ENCODE assay signal across 16 cellular contexts in the genomic region with DNA sequence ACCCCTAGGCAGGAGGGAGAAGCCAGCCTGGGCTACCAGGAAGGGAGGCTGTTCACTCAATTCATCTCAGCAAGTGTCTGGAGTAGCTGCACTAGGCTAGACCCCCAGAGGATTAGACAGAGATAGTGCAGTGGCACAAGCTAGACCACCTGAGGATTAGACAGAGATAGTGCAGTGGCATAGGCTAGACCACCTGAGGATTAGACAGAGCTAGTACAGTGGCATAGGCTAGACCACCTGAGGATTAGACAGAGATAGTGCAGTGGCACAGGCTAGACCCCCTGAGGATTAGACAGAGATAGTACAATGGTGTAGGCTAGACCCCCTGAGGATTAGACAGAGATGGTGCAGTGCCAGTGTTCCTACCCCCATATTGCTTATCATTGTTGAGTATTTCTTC.
A peak's percentile ranks its signal among the peaks of the same experiment; 100 is the strongest.
DNase-seq lines count a peak whose midpoint lies in the region; ATAC-seq and TF ChIP-seq lines count a peak whose summit lies in the region.
"Had no signal": no experiment of that assay in that cellular context is flagged by ENCODE, and none has a peak within 500 bp of the region (broad histone marks: within the 10 kb centered on the region; RNA-seq: fewer than 3 reads in every experiment).

No MANE protein-coding gene starts in this region.

- CTCF ChIA-PET in CD8-positive, alpha-beta T cell (lab: Charles Lee), result interaction anchor here (1.0 to 5.9 kb wide), 3 partner anchors 8 to 289 kb away, joined by 3 to 32 read pairs (median 25); no protein-coding TSS in a partner anchor

- H3K4me1 Mint-ChIP-seq in CD8-positive, alpha-beta T cell (ENCODE audit: low read depth), result peaks cover 40% of the 10 kb centered on the region

- H3K36me3 Mint-ChIP-seq in CD8-positive, alpha-beta T cell, result no peaks in the 10 kb centered on the region

- no peaks in the 10 kb centered on the region for H4K20me1 ChIP-seq in BLaER1

- H3K4me1 ChIP-seq in BLaER1, result peaks cover 46% of the 10 kb centered on the region
- H3K4me1 ChIP-seq in CD8-positive, alpha-beta T cell (ENCODE audit: insufficient read depth, low read length), result peaks cover 37% of the 10 kb centered on the region
- H3K4me1 ChIP-seq in spleen, result peaks cover 3 to 40% (median 20%) of the 10 kb centered on the region in 6 donors
- H3K4me1 ChIP-seq: Caco-2 had no signal

- peak overlapping the region; percentile 49 for H3K27ac Mint-ChIP-seq in CD8-positive, alpha-beta T cell

- intact Hi-C loops in CD8-positive, alpha-beta T cell (cut with DNase I, micrococcal nuclease), result loop anchor here in 1 of 2 experiments (5.0 kb wide), 1 partner anchor 1141 kb away; no protein-coding TSS in a partner anchor
- intact Hi-C loops in spleen (cut with DNase I; ENCODE audit: low total_unique reads), result no loop called here

- H3K27ac ChIP-seq in BLaER1, result no peak overlapping the region
- H3K27ac ChIP-seq in CD8-positive, alpha-beta T cell (ENCODE audit: low read depth, low read length), result no peak overlapping the region
- H3K27ac ChIP-seq in cingulate gyrus (ENCODE audit: low read depth, low read length), result peak overlapping the region; percentile 93
- H3K27ac ChIP-seq in spleen, result no peak overlapping the region

- no peak for TF ChIP-seq CTCF in CD8-positive, alpha-beta T cell (IDR thresholded peaks at IDR 0.05)
- TF ChIP-seq CTCF in spleen (IDR thresholded peaks at IDR 0.05 in 8 of 11, conservative IDR thresholded peaks at IDR 0.05 in 3 of 11), result no peak

- H3K27me3 ChIP-seq in BLaER1 (no peaks in the 10 kb centered on the region), spleen (replicated peaks in 1 of 7) (peaks cover 0 to 24% (median 0%) of the 10 kb centered on the region in 7 donors)
- no peaks in the 10 kb centered on the region for H3K27me3 ChIP-seq in CD8-positive, alpha-beta T cell (ENCODE audit: insufficient read depth, low read length)

- POLR2A ChIA-PET in CD8-positive, alpha-beta T cell (lab: Charles Lee), result interaction anchor here (0.7 kb wide), 1 partner anchor 73 kb away, joined by 3 read pairs; no protein-coding TSS in a partner anchor

- no peak for ATAC-seq in CD8-positive, alpha-beta T cell
- no peak for ATAC-seq in HG02610 (IDR thresholded peaks at IDR 0.05; ENCODE audit: unreplicated experiment)

- no peak for DNase-seq in CD8-positive, alpha-beta T cell
- DNase-seq in spleen, result peak; percentile 6
- DNase-seq in KG1 (lab: John Stamatoyannopoulos, UW), result no peak
- no peak for DNase-seq in NOMO-1 treated with dmso at 0.1 percent for 144 hours (lab: John Stamatoyannopoulos, UW; ENCODE audit: unreplicated experiment)
- DNase-seq: 8988T; AML-193; C1 segment of cervical spinal cord; Caco-2; CD8-positive, alpha-beta memory T cell; GF-D8; GOT3; H9; IMR-90 had no signal

- H3K9me3 ChIP-seq in BLaER1, result no peaks in the 10 kb centered on the region
- no peaks in the 10 kb centered on the region for H3K9me3 ChIP-seq in CD8-positive, alpha-beta T cell (ENCODE audit: low read length)
- H3K9me3 ChIP-seq in spleen, result no peaks in the 10 kb centered on the region
- H3K9me3 ChIP-seq: Caco-2 had no signal

- no peak for TF ChIP-seq POLR2A in spleen (IDR thresholded peaks at IDR 0.05)

- H3K4me2 ChIP-seq in BLaER1, result peak overlapping the region; percentile 76

- no peaks in the 10 kb centered on the region for H3K27me3 Mint-ChIP-seq in CD8-positive, alpha-beta T cell (ENCODE audit: low read depth)

- H3K4me3 Mint-ChIP-seq in CD8-positive, alpha-beta T cell, result no peak overlapping the region
- H3K4me3 Mint-ChIP-seq: H9 had no signal

- H3K9ac ChIP-seq in BLaER1, result no peak overlapping the region

- H3K4me3 ChIP-seq in BLaER1 (no peak overlapping the region), spleen (no peak overlapping the region)
- no peak overlapping the region for H3K4me3 ChIP-seq in CD8-positive, alpha-beta T cell (ENCODE audit: low read depth, low read length)

- H3K36me3 ChIP-seq in BLaER1, result no peaks in the 10 kb centered on the region
- no peaks in the 10 kb centered on the region for H3K36me3 ChIP-seq in CD8-positive, alpha-beta T cell (ENCODE audit: insufficient read depth, low read length)
- H3K36me3 ChIP-seq in spleen, result no peaks in the 10 kb centered on the region

- no peaks in the 10 kb centered on the region for H3K9me3 Mint-ChIP-seq in CD8-positive, alpha-beta T cell
- H3K9me3 Mint-ChIP-seq: H9 had no signal
